ENCODE assay signal across 18 cellular contexts in the genomic region with DNA sequence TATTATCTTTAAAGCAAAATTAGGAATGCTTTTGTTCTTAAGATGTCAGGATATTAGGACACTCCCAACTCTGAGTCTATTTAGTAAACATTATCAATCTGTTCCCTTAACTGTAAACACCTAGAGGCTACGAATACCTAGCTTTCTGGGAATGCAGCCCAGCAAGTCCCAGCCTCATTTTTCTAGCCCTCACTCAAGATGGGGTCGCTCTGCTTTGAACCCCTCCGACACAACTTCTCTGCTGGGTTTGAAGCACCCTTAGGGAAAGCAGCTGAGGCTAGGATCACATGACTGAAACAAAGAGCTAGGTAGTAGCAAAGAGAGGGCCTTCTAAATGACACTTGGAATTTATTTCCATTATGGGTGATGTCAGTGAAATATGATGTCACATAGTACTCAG.
"Had no signal": no experiment of that assay in that cellular context is flagged by ENCODE, and none has a peak within 500 bp of the region (broad histone marks: within the 10 kb centered on the region; RNA-seq: fewer than 3 reads in every experiment).

No MANE protein-coding gene starts in this region.

- H3K9me3 ChIP-seq: heart left ventricle, thyroid gland had no signal

- ATAC-seq: activated CD4-positive, alpha-beta T cell treated with anti-CD3 and anti-CD28 coated beads for 36 hours; activated CD8-positive, alpha-beta memory T cell treated with anti-CD3 and anti-CD28 coated beads, Interleukin-2, amount 10 ng/mL, durations not matched to agents 7 days and 5 days; effector memory CD8-positive, alpha-beta T cell; heart left ventricle had no signal

- DNase-seq: activated CD4-positive, alpha-beta memory T cell treated with anti-CD3 and anti-CD28 coated beads for 36 hours; activated CD4-positive, alpha-beta T cell treated with anti-CD3 and anti-CD28 coated beads for 36 hours; activated CD8-positive, alpha-beta memory T cell treated with anti-CD3 and anti-CD28 coated beads, Interleukin-2, amount 10 ng/mL, durations not matched to agents 7 days and 5 days; activated naive CD4-positive, alpha-beta T cell; activated naive CD8-positive, alpha-beta T cell treated with anti-CD3 and anti-CD28 coated beads for 36 hours; amygdala; effector memory CD8-positive, alpha-beta T cell; heart left ventricle; midbrain; occipital lobe; stimulated activated CD4-positive, alpha-beta T cell treated with anti-CD3 and anti-CD28 coated beads, Interleukin-2, amount 100 ng/mL, for 24 hours; stimulated activated naive CD4-positive, alpha-beta T cell treated with Interleukin-2 at 50 U/mL for 16 hours; SW 1271; T-helper 2 cell; thyroid gland had no signal

- H3K27me3 Mint-ChIP-seq: activated CD4-positive, alpha-beta memory T cell treated with anti-CD3 and anti-CD28 coated beads for 36 hours; activated CD4-positive, alpha-beta T cell treated with anti-CD3 and anti-CD28 coated beads for 36 hours; activated CD8-positive, alpha-beta memory T cell treated with anti-CD3 and anti-CD28 coated beads, Interleukin-2, amount 10 ng/mL, durations not matched to agents 7 days and 5 days; activated naive CD8-positive, alpha-beta T cell treated with anti-CD3 and anti-CD28 coated beads for 36 hours; effector memory CD8-positive, alpha-beta T cell had no signal

- H3K4me3 ChIP-seq: heart left ventricle, lung, thyroid gland had no signal

- H3K4me3 Mint-ChIP-seq: activated CD4-positive, alpha-beta memory T cell treated with anti-CD3 and anti-CD28 coated beads for 36 hours; activated CD4-positive, alpha-beta T cell treated with anti-CD3 and anti-CD28 coated beads for 36 hours; activated CD8-positive, alpha-beta memory T cell treated with anti-CD3 and anti-CD28 coated beads, Interleukin-2, amount 10 ng/mL, durations not matched to agents 7 days and 5 days; activated naive CD8-positive, alpha-beta T cell treated with anti-CD3 and anti-CD28 coated beads for 36 hours; effector memory CD8-positive, alpha-beta T cell had no signal

- H3K9me3 Mint-ChIP-seq: activated CD4-positive, alpha-beta memory T cell treated with anti-CD3 and anti-CD28 coated beads for 36 hours; activated naive CD8-positive, alpha-beta T cell treated with anti-CD3 and anti-CD28 coated beads for 36 hours; effector memory CD8-positive, alpha-beta T cell had no signal

- H3K36me3 ChIP-seq: heart left ventricle, thyroid gland had no signal

- H3K36me3 Mint-ChIP-seq: activated CD4-positive, alpha-beta memory T cell treated with anti-CD3 and anti-CD28 coated beads for 36 hours; activated CD8-positive, alpha-beta memory T cell treated with anti-CD3 and anti-CD28 coated beads, Interleukin-2, amount 10 ng/mL, durations not matched to agents 7 days and 5 days; activated naive CD8-positive, alpha-beta T cell treated with anti-CD3 and anti-CD28 coated beads for 36 hours had no signal

- H3K27ac Mint-ChIP-seq: activated CD4-positive, alpha-beta memory T cell treated with anti-CD3 and anti-CD28 coated beads for 36 hours; activated CD4-positive, alpha-beta T cell treated with anti-CD3 and anti-CD28 coated beads for 36 hours; activated CD8-positive, alpha-beta memory T cell treated with anti-CD3 and anti-CD28 coated beads, Interleukin-2, amount 10 ng/mL, durations not matched to agents 7 days and 5 days; activated naive CD8-positive, alpha-beta T cell treated with anti-CD3 and anti-CD28 coated beads for 36 hours; effector memory CD8-positive, alpha-beta T cell had no signal

- H3K27me3 ChIP-seq: heart left ventricle, thyroid gland had no signal

- H3K27ac ChIP-seq: epithelial cell of prostate, heart left ventricle, thyroid gland, VCaP had no signal

- H3K4me1 Mint-ChIP-seq: activated CD4-positive, alpha-beta T cell treated with anti-CD3 and anti-CD28 coated beads for 36 hours; activated CD8-positive, alpha-beta memory T cell treated with anti-CD3 and anti-CD28 coated beads, Interleukin-2, amount 10 ng/mL, durations not matched to agents 7 days and 5 days; activated naive CD8-positive, alpha-beta T cell treated with anti-CD3 and anti-CD28 coated beads for 36 hours had no signal
